Comparison of ENCODE assay signal across 13 cellular contexts in the genomic region with DNA sequence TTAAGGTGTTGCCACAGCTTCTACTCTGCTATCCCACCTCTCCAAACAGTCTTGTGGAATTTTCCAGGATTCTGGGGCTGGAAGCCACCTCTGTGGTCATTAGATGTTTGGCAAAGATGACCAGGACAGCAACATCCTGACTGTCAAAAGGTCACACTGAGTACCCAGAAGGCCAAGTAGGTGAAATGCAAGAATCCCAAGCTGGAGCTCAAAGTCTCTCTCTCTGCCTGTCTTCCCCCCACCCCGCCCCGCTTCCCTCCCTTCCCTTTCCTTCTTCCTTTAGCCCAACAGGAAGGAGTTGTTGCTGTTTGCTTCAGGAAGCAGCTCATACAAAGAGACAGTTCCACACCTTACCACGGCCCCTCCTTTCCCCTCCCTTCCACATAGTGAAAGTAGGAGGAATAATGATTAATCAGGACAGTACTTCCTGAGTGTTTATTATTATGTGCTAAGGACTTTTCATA.
DNase-seq lines count a peak whose midpoint lies in the region; ATAC-seq and TF ChIP-seq lines count a peak whose summit lies in the region.
"Had no signal": no experiment of that assay in that cellular context is flagged by ENCODE, and none has a peak within 500 bp of the region (broad histone marks: within the 10 kb centered on the region; RNA-seq: fewer than 3 reads in every experiment).

No MANE protein-coding gene starts in this region.

- no peaks in the 10 kb centered on the region for H3K9me3 Mint-ChIP-seq in activated T-cell treated with anti-CD3 and anti-CD28 coated beads, Interleukin-2, amount 50 U/mL, for 24 hours
- H3K9me3 Mint-ChIP-seq in stimulated activated effector memory CD8-positive, alpha-beta T cell treated with anti-CD3 and anti-CD28 coated beads, Interleukin-12 subunit alpha, Interleukin-12 subunit beta, amount 100 ng/mL, for 72 hours = no peaks in the 10 kb centered on the region
- H3K9me3 Mint-ChIP-seq in stimulated activated naive B cell treated with anti-CD40 and anti-IgM and Interleukin-4, amounts not matched to agents 10 μg/mL and 1 μg/mL and 100 μg/mL, for 72 hours = no peaks in the 10 kb centered on the region

- H3K4me2 ChIP-seq in hepatocyte = no peak overlapping the region

- H3K27ac ChIP-seq in VCaP = peak overlapping the region; percentile 47
- H3K27ac ChIP-seq in hepatocyte = peak overlapping the region; percentile 50
- H3K27ac ChIP-seq in effector memory CD4-positive, alpha-beta T cell (ENCODE audit: insufficient read depth, low read length, poor library complexity, severe bottlenecking) = no peak overlapping the region
- H3K27ac ChIP-seq: gastroesophageal sphincter, uterus had no signal

- no peak for TF ChIP-seq CTCF in VCaP (conservative IDR thresholded peaks at IDR 0.05)
- TF ChIP-seq CTCF in hepatocyte (IDR thresholded peaks at IDR 0.05; ENCODE audit: poor library complexity) = no peak

- peaks cover 25% of the 10 kb centered on the region for H3K4me1 ChIP-seq in hepatocyte (ENCODE audit: insufficient read depth)
- H3K4me1 ChIP-seq in effector memory CD4-positive, alpha-beta T cell (ENCODE audit: control insufficient read depth, insufficient read depth, low read length, poor library complexity, severe bottlenecking) = peaks cover 20% of the 10 kb centered on the region
- H3K4me1 ChIP-seq: gastroesophageal sphincter, uterus had no signal

- ATAC-seq in stimulated activated effector memory CD8-positive, alpha-beta T cell treated with anti-CD3 and anti-CD28 coated beads, Interleukin-12 subunit alpha, Interleukin-12 subunit beta, amount 100 ng/mL, for 72 hours = no peak
- ATAC-seq in stimulated activated naive B cell treated with anti-CD40 and anti-IgM and Interleukin-4, amounts not matched to agents 10 μg/mL and 1 μg/mL and 100 μg/mL, for 72 hours (replicated peaks) = no peak
- ATAC-seq: gastroesophageal sphincter had no signal

- 71% methylated on average over 1 of the region's 3 CpGs for whole genome bisulfite sequencing in hepatocyte (ENCODE audit: low lambda C conversion rate, missing lambda C conversion rate)

- peaks cover 16% of the 10 kb centered on the region for H3K4me1 Mint-ChIP-seq in activated T-cell treated with anti-CD3 and anti-CD28 coated beads, Interleukin-2, amount 50 U/mL, for 24 hours (ENCODE audit: low read depth)
- peaks cover 19% of the 10 kb centered on the region for H3K4me1 Mint-ChIP-seq in stimulated activated effector memory CD8-positive, alpha-beta T cell treated with anti-CD3 and anti-CD28 coated beads, Interleukin-12 subunit alpha, Interleukin-12 subunit beta, amount 100 ng/mL, for 72 hours
- peaks cover 6 to 7% of the 10 kb centered on the region in 2 donors for H3K4me1 Mint-ChIP-seq in stimulated activated naive B cell treated with anti-CD40 and anti-IgM and Interleukin-4, amounts not matched to agents 10 μg/mL and 1 μg/mL and 100 μg/mL, for 72 hours

- H4K20me1 ChIP-seq in hepatocyte (ENCODE audit: insufficient read depth, poor library complexity, severe bottlenecking) = no peaks in the 10 kb centered on the region

- DNase-seq in activated T-cell treated with anti-CD3 and anti-CD28 coated beads, Interleukin-2, amount 50 U/mL, for 24 hours = no peak
- no peak for DNase-seq in activated T-cell treated with anti-CD3 and anti-CD28 coated beads, Interleukin-2, amount 50 U/mL, for 48 hours
- DNase-seq in hepatocyte (ENCODE audit: low spot score) = no peak
- DNase-seq in stimulated activated effector memory CD8-positive, alpha-beta T cell treated with anti-CD3 and anti-CD28 coated beads, Interleukin-12 subunit alpha, Interleukin-12 subunit beta, amount 100 ng/mL, for 72 hours (ENCODE audit: low spot score in 2 of 2) = no peak
- no peak for DNase-seq in stimulated activated naive B cell treated with anti-CD40 and anti-IgM and Interleukin-4, amounts not matched to agents 10 μg/mL and 1 μg/mL and 100 μg/mL, for 72 hours
- DNase-seq in stimulated activated CD4-positive, alpha-beta T cell treated with anti-CD3 and anti-CD28 coated beads, Interleukin-2, amount 100 ng/mL, for 24 hours = no peak
- DNase-seq in effector memory CD4-positive, alpha-beta T cell = no peak
- DNase-seq: activated CD4-positive, alpha-beta T cell treated with anti-CD3 and anti-CD28 coated beads for 48 hours; NCI-H1694; occipital lobe; uterus had no signal

- H2AFZ ChIP-seq in hepatocyte = peak overlapping the region; percentile 29

- H3K36me3 ChIP-seq in hepatocyte (replicated peaks; ENCODE audit: insufficient read depth, low read depth) = no peaks in the 10 kb centered on the region
- no peaks in the 10 kb centered on the region for H3K36me3 ChIP-seq in effector memory CD4-positive, alpha-beta T cell (ENCODE audit: control insufficient read depth, insufficient read depth, low read length)
- H3K36me3 ChIP-seq: gastroesophageal sphincter, uterus had no signal

- H3K27me3 ChIP-seq in hepatocyte = no peaks in the 10 kb centered on the region
- H3K27me3 ChIP-seq in effector memory CD4-positive, alpha-beta T cell (replicated peaks; ENCODE audit: control insufficient read depth, insufficient read depth, low read length, poor library complexity, severe bottlenecking) = no peaks in the 10 kb centered on the region
- H3K27me3 ChIP-seq: gastroesophageal sphincter, uterus had no signal

- H3K79me2 ChIP-seq in hepatocyte = no peaks in the 10 kb centered on the region

- H3K36me3 Mint-ChIP-seq in activated T-cell treated with anti-CD3 and anti-CD28 coated beads, Interleukin-2, amount 50 U/mL, for 24 hours (ENCODE audit: low read depth) = no peaks in the 10 kb centered on the region
- no peaks in the 10 kb centered on the region for H3K36me3 Mint-ChIP-seq in stimulated activated effector memory CD8-positive, alpha-beta T cell treated with anti-CD3 and anti-CD28 coated beads, Interleukin-12 subunit alpha, Interleukin-12 subunit beta, amount 100 ng/mL, for 72 hours
- H3K36me3 Mint-ChIP-seq in stimulated activated naive B cell treated with anti-CD40 and anti-IgM and Interleukin-4, amounts not matched to agents 10 μg/mL and 1 μg/mL and 100 μg/mL, for 72 hours = no peaks in the 10 kb centered on the region

- H3K9me3 ChIP-seq in hepatocyte (ENCODE audit: low read depth) = no peaks in the 10 kb centered on the region
- no peaks in the 10 kb centered on the region for H3K9me3 ChIP-seq in effector memory CD4-positive, alpha-beta T cell (ENCODE audit: control insufficient read depth, low read length)
- H3K9me3 ChIP-seq: gastroesophageal sphincter, uterus had no signal

- H3K27ac Mint-ChIP-seq in activated T-cell treated with anti-CD3 and anti-CD28 coated beads, Interleukin-2, amount 50 U/mL, for 24 hours = peak overlapping the region; percentile 89
- peak overlapping the region; percentile 97 for H3K27ac Mint-ChIP-seq in stimulated activated effector memory CD8-positive, alpha-beta T cell treated with anti-CD3 and anti-CD28 coated beads, Interleukin-12 subunit alpha, Interleukin-12 subunit beta, amount 100 ng/mL, for 72 hours
- H3K27ac Mint-ChIP-seq in stimulated activated naive B cell treated with anti-CD40 and anti-IgM and Interleukin-4, amounts not matched to agents 10 μg/mL and 1 μg/mL and 100 μg/mL, for 72 hours = no peak overlapping the region

- no peak overlapping the region for H3K4me3 ChIP-seq in hepatocyte
- no peak overlapping the region for H3K4me3 ChIP-seq in effector memory CD4-positive, alpha-beta T cell (ENCODE audit: insufficient read depth, low read depth, low read length, poor library complexity, severe bottlenecking)
- H3K4me3 ChIP-seq: gastroesophageal sphincter, uterus had no signal

- no peaks in the 10 kb centered on the region for H3K27me3 Mint-ChIP-seq in activated T-cell treated with anti-CD3 and anti-CD28 coated beads, Interleukin-2, amount 50 U/mL, for 24 hours
- no peaks in the 10 kb centered on the region for H3K27me3 Mint-ChIP-seq in stimulated activated naive B cell treated with anti-CD40 and anti-IgM and Interleukin-4, amounts not matched to agents 10 μg/mL and 1 μg/mL and 100 μg/mL, for 72 hours

- no peaks in the 10 kb centered on the region for H3K9me2 ChIP-seq in hepatocyte (replicated peaks; ENCODE audit: insufficient read depth)

- H3K4me3 Mint-ChIP-seq in activated T-cell treated with anti-CD3 and anti-CD28 coated beads, Interleukin-2, amount 50 U/mL, for 24 hours = no peak overlapping the region
- peak overlapping the region; percentile 24 for H3K4me3 Mint-ChIP-seq in stimulated activated effector memory CD8-positive, alpha-beta T cell treated with anti-CD3 and anti-CD28 coated beads, Interleukin-12 subunit alpha, Interleukin-12 subunit beta, amount 100 ng/mL, for 72 hours
- H3K4me3 Mint-ChIP-seq in stimulated activated naive B cell treated with anti-CD40 and anti-IgM and Interleukin-4, amounts not matched to agents 10 μg/mL and 1 μg/mL and 100 μg/mL, for 72 hours = no peak overlapping the region
